21 cellular contexts compared by ENCODE assay signal in genomic region chr4:14880805-14881204, GRCh38.
DNase-seq lines count a peak whose midpoint lies in the region; ATAC-seq and TF ChIP-seq lines count a peak whose summit lies in the region.
"Had no signal": no experiment of that assay in that cellular context is flagged by ENCODE, and none has a peak within 500 bp of the region (broad histone marks: within the 10 kb centered on the region; RNA-seq: fewer than 3 reads in every experiment).

No MANE protein-coding gene starts in this region.

- DNase-seq in LNCaP clone FGC (ENCODE audit: low read depth), result peak; percentile 57
- peak; percentile 27 for DNase-seq in colonic mucosa
- DNase-seq in left colon, result no peak
- no peak for DNase-seq in suprapubic skin (ENCODE audit: low spot score in 2 of 2)
- no peak for DNase-seq in testis
- no peak for DNase-seq in gastrocnemius medialis
- DNase-seq: ACHN; Caco-2; CD4-positive, alpha-beta memory T cell; NCI-H1092 treated with DMSO at 0.1 percent for 48 hours; NCI-H1436 treated with DMSO at 0.1 percent for 48 hours; NCI-H1930; NCI-H345; NCI-H524; NCI-H82; OCI-M1; SHP77 treated with DMSO at 0.1 percent for 48 hours; SK-N-SH had no signal

- in situ Hi-C loops in gastrocnemius medialis (cut with MboI; ENCODE audit: low sequenced_read_pairs in 4 of 4), result no loop called here

- H3K36me3 ChIP-seq in colonic mucosa, result no peaks in the 10 kb centered on the region
- no peaks in the 10 kb centered on the region for H3K36me3 ChIP-seq in suprapubic skin
- no peaks in the 10 kb centered on the region for H3K36me3 ChIP-seq in testis (ENCODE audit: low read depth, missing control alignments)
- H3K36me3 ChIP-seq in gastrocnemius medialis, result no peaks in the 10 kb centered on the region
- H3K36me3 ChIP-seq: BLaER1 treated with 17β-estradiol and CSF1 and Interleukin-3, amounts not matched to agents 10 nM and 100 nM had no signal

- TF ChIP-seq EP300 in suprapubic skin (IDR thresholded peaks at IDR 0.05), result no peak

- H3K9ac ChIP-seq in colonic mucosa (ENCODE audit: low read depth in 2 of 2, low read length in 2 of 2), result no peak overlapping the region
- H3K9ac ChIP-seq: BLaER1 treated with 17β-estradiol and CSF1 and Interleukin-3, amounts not matched to agents 10 nM and 100 nM; SK-N-SH had no signal

- H3K9me3 ChIP-seq in colonic mucosa (no peaks in the 10 kb centered on the region), suprapubic skin (no peaks in the 10 kb centered on the region), testis (no peaks in the 10 kb centered on the region), gastrocnemius medialis (no peaks in the 10 kb centered on the region)
- H3K9me3 ChIP-seq: Caco-2, SK-N-SH had no signal

- no peak overlapping the region for H3K4me3 ChIP-seq in LNCaP clone FGC (ENCODE audit: low read depth, low read length)
- no peak overlapping the region for H3K4me3 ChIP-seq in colonic mucosa
- no peak overlapping the region for H3K4me3 ChIP-seq in suprapubic skin
- H3K4me3 ChIP-seq in testis, result no peak overlapping the region
- H3K4me3 ChIP-seq in gastrocnemius medialis, result no peak overlapping the region
- H3K4me3 ChIP-seq: BLaER1 treated with 17β-estradiol and CSF1 and Interleukin-3, amounts not matched to agents 10 nM and 100 nM had no signal

- WGBS in suprapubic skin, result 84% methylated on average over 2 of the region's 2 CpGs
- WGBS in testis, 2 donors, result 81 to 91% methylated on average over 2 of the region's 2 CpGs

- H3K27me3 ChIP-seq in colonic mucosa (no peaks in the 10 kb centered on the region), suprapubic skin (no peaks in the 10 kb centered on the region), testis (no peaks in the 10 kb centered on the region), gastrocnemius medialis (no peaks in the 10 kb centered on the region)
- H3K27me3 ChIP-seq: BLaER1 treated with 17β-estradiol and CSF1 and Interleukin-3, amounts not matched to agents 10 nM and 100 nM had no signal

- peak; percentile 91 for ATAC-seq in left colon
- ATAC-seq in GM19397 (IDR thresholded peaks at IDR 0.05; ENCODE audit: unreplicated experiment), result no peak
- no peak for ATAC-seq in gastrocnemius medialis

- TF ChIP-seq CTCF in LNCaP clone FGC (IDR thresholded peaks at IDR 0.05; ENCODE audit: control insufficient read depth, extremely low read depth, insufficient read depth) (peak; percentile 56), colonic mucosa (IDR thresholded peaks at IDR 0.05) (no peak), suprapubic skin (IDR thresholded peaks at IDR 0.05) (no peak), testis (IDR thresholded peaks at IDR 0.05) (no peak), gastrocnemius medialis (IDR thresholded peaks at IDR 0.05 in 4 of 5, conservative IDR thresholded peaks at IDR 0.05 in 1 of 5) (no peak)

- TF ChIP-seq POLR2A in suprapubic skin (IDR thresholded peaks at IDR 0.05) (no peak), testis (IDR thresholded peaks at IDR 0.05) (no peak), gastrocnemius medialis (IDR thresholded peaks at IDR 0.05) (no peak)

- intact Hi-C loops in colonic mucosa (cut with DNase I), result no loop called here
- intact Hi-C loops in left colon (cut with DNase I, micrococcal nuclease), result no loop called here
- intact Hi-C loops in testis (cut with DNase I; ENCODE audit: low total_unique reads), result no loop called here
- intact Hi-C loops in gastrocnemius medialis (cut with DNase I; ENCODE audit: low total_unique reads), result no loop called here

- H3K27ac ChIP-seq in colonic mucosa (no peak overlapping the region), suprapubic skin (peak overlapping the region; percentile 42), testis (no peak overlapping the region), gastrocnemius medialis (no peak overlapping the region)
- H3K27ac ChIP-seq: RWPE1 had no signal

- H3K4me1 ChIP-seq in colonic mucosa, result no peaks in the 10 kb centered on the region
- H3K4me1 ChIP-seq in suprapubic skin, result peaks cover 32% of the 10 kb centered on the region
- no peaks in the 10 kb centered on the region for H3K4me1 ChIP-seq in testis
- no peaks in the 10 kb centered on the region for H3K4me1 ChIP-seq in gastrocnemius medialis
- H3K4me1 ChIP-seq: Caco-2 had no signal

Comparison
In these comparisons a context has a peak if more than half of its experiments do, and no peak if none do; other contexts are left out.
1. DNase-seq: peak in LNCaP clone FGC (single experiment) and colonic mucosa (single experiment); none in left colon (0 of 2), suprapubic skin (0 of 2), testis (single experiment) and gastrocnemius medialis (0 of 2).